8 cellular contexts compared by ENCODE assay signal in genomic region chr11:842370-843002, GRCh38. TPM values are rescaled to one million over a fixed set of nuclear protein-coding genes. Genes with fewer than 3 reads are reported as not detected.
DNase-seq lines count a peak whose midpoint lies in the region; ATAC-seq and TF ChIP-seq lines count a peak whose summit lies in the region.

POLR2L (minus strand) TSS chr11:842529; CDS start chr11:842508, 21 bp downstream.
TSPAN4 (plus strand) TSS chr11:842852; CDS start chr11:850305, 7,453 bp downstream.

- H3K4me3 ChIP-seq in BE2C (ENCODE audit: low read depth, low read length) (peak within 1 kb of the TSS; percentile 77), lung (peak within 1 kb of the TSS; percentile 70)

- peak; percentile 99 for TF ChIP-seq POLR2A in GM19193 (IDR thresholded peaks at IDR 0.05; ENCODE audit: extremely low read depth, insufficient read depth, insufficient read length)

- peak; percentile 84 for DNase-seq in BE2C
- peak; percentile 60 for DNase-seq in NCI-H748 treated with DMSO at 0.1 percent for 48 hours (lab: John Stamatoyannopoulos, UW)
- DNase-seq in activated CD8-positive, alpha-beta memory T cell treated with anti-CD3 and anti-CD28 coated beads for 1 hour (ENCODE audit: extremely low read depth in 1 of 2, low read depth in 1 of 2), result peak; percentile 61 to 84
- peak; percentile 83 for DNase-seq in effector CD4-positive, alpha-beta T cell
- DNase-seq in lung (ENCODE audit: low spot score), result peak; percentile 88
- DNase-seq in stimulated activated CD4-positive, alpha-beta T cell treated with anti-CD3 and anti-CD28 coated beads, TNF-alpha, amount 100 ng/mL, for 24 hours (ENCODE audit: low read depth in 3 of 3), result peak; percentile 75 to 87 (median 77)

- H3K9me3 ChIP-seq in BE2C, result no peaks in the 10 kb centered on the region
- no peaks in the 10 kb centered on the region for H3K9me3 ChIP-seq in lung (ENCODE audit: control insufficient read depth in 2 of 2, insufficient read depth in 1 of 2, low read length in 1 of 2)

- H3K27me3 ChIP-seq in BE2C (no peaks in the 10 kb centered on the region), lung (ENCODE audit: control insufficient read depth, insufficient read depth) (no peaks in the 10 kb centered on the region)

- no peak for TF ChIP-seq CTCF in BE2C (IDR thresholded peaks at IDR 0.05; ENCODE audit: low read depth, low read length)
- no peak for TF ChIP-seq CTCF in lung (IDR thresholded peaks at IDR 0.05; ENCODE audit: control extremely low read depth, extremely low read depth)

- H3K4me1 ChIP-seq in BE2C (peaks cover 3% of the 10 kb centered on the region), lung (ENCODE audit: control insufficient read depth in 2 of 2, insufficient read depth in 2 of 2, low read length in 2 of 2) (peaks cover 6 to 36% of the 10 kb centered on the region in 2 donors)

- H3K36me3 ChIP-seq in BE2C, result peaks cover 16% of the 10 kb centered on the region
- H3K36me3 ChIP-seq in lung (ENCODE audit: control insufficient read depth in 2 of 2, insufficient read depth in 2 of 2, low read length in 2 of 2), result peaks cover 4 to 35% of the 10 kb centered on the region in 2 donors

- ATAC-seq in HG03354 (IDR thresholded peaks at IDR 0.05; ENCODE audit: poor library complexity, severe bottlenecking, unreplicated experiment) (peak; percentile 68), lung (ENCODE audit: insufficient read depth, low FRiP score) (peak; percentile 75)

- WGBS in lung, 2 donors, result 0 to 1% methylated on average over 66 to 87 of the region's 87 CpGs

- H3K27ac ChIP-seq in lung (ENCODE audit: low read depth in 1 of 2, low read length in 1 of 2), result peak within 1 kb of the TSS; percentile 95 to 97

RNA-seq across cellular contexts. Expression of gene POLR2L, which starts in this region (rescaled TPM):
- polyA plus RNA-seq in BE2C (2012; ENCODE audit: insufficient read depth, insufficient read length, low read depth), result 712 TPM
- 100 to 1,000 TPM; 144 to 155 TPM for total RNA-seq in lung
- polyA plus RNA-seq in lung, result 100 to 1,000 TPM; 179 to 183 TPM

RNA-seq across cellular contexts. Expression of gene TSPAN4, which starts in this region (rescaled TPM):
- 60.8 TPM for polyA plus RNA-seq in BE2C (2012; ENCODE audit: insufficient read depth, insufficient read length, low read depth)
- 100 to 1,000 TPM in 1 of 2 donors, 10 to 100 TPM in 1; 68.3 to 135 TPM for total RNA-seq in lung
- 100 to 1,000 TPM; 133 to 197 TPM for polyA plus RNA-seq in lung

Comparison
In these comparisons a context has a peak if more than half of its experiments do, and no peak if none do; other contexts are left out.
1. Peak in every context shown above with its lines: DNase-seq, ATAC-seq, H3K4me3 ChIP-seq and H3K27ac ChIP-seq.